7 cellular contexts compared by ENCODE assay signal in genomic region chr15:30470594-30471365, GRCh38.
DNase-seq lines count a peak whose midpoint lies in the region; ATAC-seq, FAIRE-seq and TF ChIP-seq lines count a peak whose summit lies in the region.
"Not testable (repeated sequence)": the region's sequence is repeated elsewhere in the genome, so short reads cannot be mapped to it uniquely, and the experiment has no call there.

No MANE protein-coding gene starts in this region.

- H3K4me3 Mint-ChIP-seq in memory B cell = not testable (repeated sequence)

- DNase-seq in HTR-8/SVneo (ENCODE audit: insufficient read length, low spot score); choroid plexus epithelial cell (ENCODE audit: low read depth): not testable (repeated sequence)
- peak; percentile 10 to 34 for DNase-seq in activated CD8-positive, alpha-beta memory T cell treated with anti-CD3 and anti-CD28 coated beads for 1 hour (ENCODE audit: extremely low read depth in 1 of 2, low read depth in 1 of 2)
- DNase-seq in memory B cell (ENCODE audit: low spot score in 2 of 2) = peak; percentile 67 to 76
- DNase-seq in stimulated activated CD4-positive, alpha-beta T cell treated with anti-CD3 and anti-CD28 coated beads, Interleukin-2, amount 100 ng/mL, for 48 hours = peak; percentile 16 to 21

- H3K4me3 ChIP-seq in choroid plexus epithelial cell (ENCODE audit: low read depth, low read length) = peak overlapping the region; percentile 42

- H3K27me3 Mint-ChIP-seq in memory B cell = not testable (repeated sequence)

- ATAC-seq in GM18909 (IDR thresholded peaks at IDR 0.05; ENCODE audit: poor library complexity, unreplicated experiment) = peak; percentile 89
- ATAC-seq in HG02642 (IDR thresholded peaks at IDR 0.05; ENCODE audit: poor library complexity, unreplicated experiment) = peak; percentile 93
- peak; percentile 92 for ATAC-seq in memory B cell (ENCODE audit: low read depth)

- H3K4me1 Mint-ChIP-seq in memory B cell = not testable (repeated sequence)

- not testable (repeated sequence) for H3K27ac Mint-ChIP-seq in memory B cell

- H3K9me3 Mint-ChIP-seq in memory B cell = not testable (repeated sequence)

- not testable (repeated sequence) for H3K36me3 Mint-ChIP-seq in memory B cell

- not testable (repeated sequence) for TF ChIP-seq CTCF in choroid plexus epithelial cell (conservative IDR thresholded peaks at IDR 0.05; ENCODE audit: low read depth, low read length)

- FAIRE-seq in HTR-8/SVneo (lab: Jason Lieb, UNC) = peak; percentile 85
